ENCODE assay signal across 1 cellular context in the genomic region with DNA sequence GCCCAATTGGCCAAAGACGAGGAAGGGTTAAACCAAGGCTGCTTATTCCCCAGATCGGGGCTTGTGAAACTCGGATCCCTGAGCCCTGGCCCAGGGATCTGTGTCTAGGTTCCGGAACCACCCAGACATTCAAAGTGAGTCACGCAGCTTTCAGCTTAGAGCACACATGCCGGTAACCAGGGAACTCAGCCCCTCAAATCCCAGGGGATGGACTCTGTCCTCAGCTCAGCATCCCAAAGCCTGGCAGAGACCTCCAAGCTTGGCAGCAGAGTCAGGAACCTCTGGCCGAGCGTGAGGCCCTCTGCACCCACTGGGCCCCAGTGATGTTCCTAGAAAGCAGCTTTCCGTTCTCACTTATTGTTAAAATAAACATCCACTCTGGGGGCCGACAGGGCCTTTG.
TF ChIP-seq lines count a peak whose summit lies in the region.

No MANE protein-coding gene starts in this region.

TF ChIP-seq in IMR-90, 13 proteins besides CTCF, POLR2A, EP300 and RAD21 (continued from another document):
- TF ChIP-seq CHD1 (IDR thresholded peaks at IDR 0.05; ENCODE audit: low read depth, low read length) (no peak), NFE2L2 (IDR thresholded peaks at IDR 0.05; ENCODE audit: low read depth, low read length) (no peak), RFX5 (IDR thresholded peaks at IDR 0.05; ENCODE audit: low read depth, low read length) (no peak), MAZ (IDR thresholded peaks at IDR 0.05; ENCODE audit: borderline replicate concordance, low read depth, low read length) (no peak), CEBPB (IDR thresholded peaks at IDR 0.05; ENCODE audit: low read depth, low read length) (no peak), BHLHE40 (IDR thresholded peaks at IDR 0.05; ENCODE audit: low read depth, low read length) (no peak), RCOR1 (IDR thresholded peaks at IDR 0.05; ENCODE audit: insufficient replicate concordance, low read length) (no peak), SMC3 (IDR thresholded peaks at IDR 0.05; ENCODE audit: low read depth, low read length) (no peak), MXI1 (IDR thresholded peaks at IDR 0.05; ENCODE audit: borderline replicate concordance, low read depth, low read length) (no peak), FOS (IDR thresholded peaks at IDR 0.05; ENCODE audit: low read depth, low read length) (no peak)
- TF ChIP-seq, protein P1, sequence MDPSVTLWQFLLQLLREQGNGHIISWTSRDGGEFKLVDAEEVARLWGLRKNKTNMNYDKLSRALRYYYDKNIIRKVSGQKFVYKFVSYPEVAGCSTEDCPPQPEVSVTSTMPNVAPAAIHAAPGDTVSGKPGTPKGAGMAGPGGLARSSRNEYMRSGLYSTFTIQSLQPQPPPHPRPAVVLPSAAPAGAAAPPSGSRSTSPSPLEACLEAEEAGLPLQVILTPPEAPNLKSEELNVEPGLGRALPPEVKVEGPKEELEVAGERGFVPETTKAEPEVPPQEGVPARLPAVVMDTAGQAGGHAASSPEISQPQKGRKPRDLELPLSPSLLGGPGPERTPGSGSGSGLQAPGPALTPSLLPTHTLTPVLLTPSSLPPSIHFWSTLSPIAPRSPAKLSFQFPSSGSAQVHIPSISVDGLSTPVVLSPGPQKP (IDR thresholded peaks at IDR 0.05; ENCODE audit: borderline replicate concordance, low read depth, low read length) = no peak
